ENCODE assay signal across 15 cellular contexts in the genomic region with DNA sequence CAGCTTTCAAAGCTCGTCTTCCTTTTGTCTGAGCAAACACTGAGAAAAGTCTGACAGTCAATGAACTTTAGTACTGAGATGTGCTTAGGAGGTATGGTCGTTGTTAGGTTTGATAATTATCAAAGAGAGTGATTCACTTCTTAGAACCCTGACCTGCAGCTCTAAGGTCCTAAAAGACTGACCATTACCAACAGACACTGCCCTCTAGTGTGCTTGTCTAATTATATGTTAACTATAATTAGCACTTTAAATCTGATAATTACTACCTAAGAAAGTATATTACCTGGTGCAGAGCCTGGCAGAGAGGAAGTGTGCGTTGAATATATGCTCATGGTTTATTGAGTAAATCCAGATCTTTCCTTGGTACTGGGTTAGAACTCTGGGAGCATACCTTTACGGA. TPM values are rescaled to one million over a fixed set of nuclear protein-coding genes. Genes with fewer than 3 reads are reported as not detected.
A peak's percentile ranks its signal among the peaks of the same experiment; 100 is the strongest.
DNase-seq lines count a peak whose midpoint lies in the region; ATAC-seq, FAIRE-seq and TF ChIP-seq lines count a peak whose summit lies in the region.
"Not testable (repeated sequence)": the region's sequence is repeated elsewhere in the genome, so short reads cannot be mapped to it uniquely, and the experiment has no call there.
"Had no signal": no experiment of that assay in that cellular context is flagged by ENCODE, and none has a peak within 500 bp of the region (broad histone marks: within the 10 kb centered on the region; RNA-seq: fewer than 3 reads in every experiment).

No MANE protein-coding gene starts in this region.

- H3K27ac Mint-ChIP-seq in H9, result not testable (repeated sequence)

- not testable (repeated sequence) for H4K91ac ChIP-seq in H9 (ENCODE audit: insufficient read length, low read depth, low read length)

- H3K23ac ChIP-seq in H9 (ENCODE audit: insufficient read length, low read depth, low read length), result not testable (repeated sequence)

- not testable (repeated sequence) for H4K20me1 ChIP-seq in H9 (ENCODE audit: control insufficient read depth, insufficient read depth, insufficient read length); PC-3 (ENCODE audit: low read length); GM12878 (ENCODE audit: control insufficient read depth, insufficient read depth)

- H3K14ac ChIP-seq in H9 (ENCODE audit: insufficient read depth, low read length), result not testable (repeated sequence)

- H3K23me2 ChIP-seq in H9 (ENCODE audit: insufficient read length, low read depth, low read length, poor library complexity, severe bottlenecking), result not testable (repeated sequence)

- H2BK20ac ChIP-seq in H9 (ENCODE audit: low read depth, low read length, poor library complexity, severe bottlenecking), result not testable (repeated sequence)

- H3K36me3 Mint-ChIP-seq in H9 (ENCODE audit: insufficient read depth in 1 of 3, low read depth in 3 of 3), result not testable (repeated sequence)

- H3K9me2 ChIP-seq in PC-3 (replicated peaks; ENCODE audit: low read length), result not testable (repeated sequence)

- CTCF ChIA-PET in PC-3 (lab: Charles Lee), result not testable (repeated sequence)
- CTCF ChIA-PET in GM12878 (lab: Yijun Ruan, JAX), result interaction anchor here (1.3 to 2.5 kb wide), 2 partner anchors 208 to 422 kb away, joined by 3 to 6 read pairs; no protein-coding TSS in a partner anchor

- TF ChIP-seq EP300 in GM12878 (IDR thresholded peaks at IDR 0.05; ENCODE audit: borderline replicate concordance in 1 of 2, control insufficient read depth in 1 of 2, low read depth in 2 of 2, low read length in 2 of 2), result not testable (repeated sequence)

- WGBS in H9 (ENCODE audit: extremely low coverage, insufficient read length, low lambda C conversion rate), result no CpG with 5 or more reads among the region's 4 CpGs
- 13% methylated on average over 4 of the region's 4 CpGs for WGBS in GM12878 (ENCODE audit: insufficient coverage, insufficient replicate concordance, low lambda C conversion rate, missing lambda C conversion rate)

- TF ChIP-seq POLR2A in GM12878 (IDR thresholded peaks at IDR 0.05; ENCODE audit: low read depth, low read length), result not testable (repeated sequence)

- H3K4ac ChIP-seq in H9 (ENCODE audit: low read depth, low read length), result not testable (repeated sequence)

- TF ChIP-seq RAD21 in GM12878 (IDR thresholded peaks at IDR 0.05; ENCODE audit: insufficient read depth, low read depth, low read length), result 0 out of 2 replicates have a peak, but pooled peaks have one; percentile 23

- H3K4me3 Mint-ChIP-seq in H9, result not testable (repeated sequence)

- not testable (repeated sequence) for H3K4me2 ChIP-seq in H9 (ENCODE audit: insufficient read depth, insufficient read length, low read length); PC-3 (ENCODE audit: low read length); GM12878 (ENCODE audit: control insufficient read depth, insufficient read depth)

- ATAC-seq in PC-3, result peak; percentile 18; the same call in 1 of the 2 replicates
- peak; percentile 41; the same call in 2 of the 3 replicates for ATAC-seq in GM12878

- not testable (repeated sequence) for H2AFZ ChIP-seq in H9 (ENCODE audit: low read length); PC-3 (ENCODE audit: low read length); GM12878 (ENCODE audit: control insufficient read depth, low read depth, low read length)

- H3K9ac ChIP-seq in H9 (ENCODE audit: extremely low read depth, insufficient read length, low read length); PC-3 (ENCODE audit: low read length); GM12878 (ENCODE audit: control insufficient read depth, insufficient read depth, low read length): not testable (repeated sequence)

- not testable (repeated sequence) for H3K79me1 ChIP-seq in H9 (ENCODE audit: insufficient read depth, low read depth, low read length, poor library complexity, severe bottlenecking)

- not testable (repeated sequence) for FAIRE-seq in GM12878 (lab: Jason Lieb, UNC)

- H3K9me3 Mint-ChIP-seq in H9, result not testable (repeated sequence)

- H3K36me3 ChIP-seq in PC-3 (ENCODE audit: low read depth, low read length); GM12878 (ENCODE audit: control insufficient read depth in 2 of 2, insufficient read depth in 2 of 2, low read length in 1 of 2): not testable (repeated sequence)

- not testable (repeated sequence) for H4K5ac ChIP-seq in H9 (ENCODE audit: insufficient read length, low read depth, low read length)

- intact Hi-C loops in PC-3 (cut with micrococcal nuclease), result not testable (repeated sequence)
- intact Hi-C loops in GM12878 (cut with micrococcal nuclease; ENCODE audit: unreplicated experiment), result loop anchor here (5.0 kb wide), 1 partner anchor 208 kb away; no protein-coding TSS in a partner anchor

- BruUV-seq in PC-3 (replicated peaks; lab: Mats Ljungman, UMichigan); GM12878 (replicated peaks; lab: Mats Ljungman, UMichigan): not testable (repeated sequence)

- H3K18ac ChIP-seq in H9 (ENCODE audit: insufficient read length, low read depth, low read length), result not testable (repeated sequence)

- H3K56ac ChIP-seq in H9 (ENCODE audit: insufficient read length, low read depth, low read length), result not testable (repeated sequence)

- not testable (repeated sequence) for H2AK5ac ChIP-seq in H9 (ENCODE audit: insufficient read length, low read length)

- TF ChIP-seq CTCF in H9 (conservative IDR thresholded peaks at IDR 0.05) (peak; percentile 38), GM12878 (IDR thresholded peaks at IDR 0.05 in 2 of 3, conservative IDR thresholded peaks at IDR 0.05 in 1 of 3; ENCODE audit: control insufficient read depth in 2 of 3, extremely low read depth in 1 of 3, insufficient read depth in 1 of 3, low read depth in 3 of 3, low read length in 3 of 3) (0 out of 6 replicates have a peak, but pooled peaks of 1 of the 3 experiments have one; percentile 8), epithelial cell of proximal tubule (conservative IDR thresholded peaks at IDR 0.05; ENCODE audit: low read depth, low read length) (peak; percentile 50)
- not testable (repeated sequence) for TF ChIP-seq CTCF in PC-3 (conservative IDR thresholded peaks at IDR 0.05; ENCODE audit: low read depth, low read length)

- not testable (repeated sequence) for H2BK120ac ChIP-seq in H9 (ENCODE audit: low read depth, low read length, poor library complexity, severe bottlenecking)

- not testable (repeated sequence) for H3K4me3 ChIP-seq in PC-3 (ENCODE audit: low read length); GM12878; epithelial cell of proximal tubule (ENCODE audit: low read depth, low read length)

- H2BK15ac ChIP-seq in H9 (ENCODE audit: low read depth, low read length), result not testable (repeated sequence)

- POLR2A ChIA-PET in PC-3 (lab: Charles Lee; ENCODE audit: unreplicated experiment); GM12878 (lab: Charles Lee): not testable (repeated sequence)

- H3K4me1 ChIP-seq in H9 (ENCODE audit: insufficient read depth, low read length); PC-3 (ENCODE audit: insufficient read depth, low read length); GM12878 (ENCODE audit: control insufficient read depth, insufficient read depth, low read length): not testable (repeated sequence)

- not testable (repeated sequence) for H3K9me3 ChIP-seq in H9 (ENCODE audit: control insufficient read depth, low read depth, low read length); PC-3 (ENCODE audit: low read length); GM12878 (replicated peaks; ENCODE audit: control insufficient read depth, insufficient read depth, low read length)

- H3K79me2 ChIP-seq in H9 (ENCODE audit: insufficient read depth, low read length); PC-3 (ENCODE audit: low read length); GM12878 (ENCODE audit: control insufficient read depth, insufficient read depth, low read length): not testable (repeated sequence)

- in situ Hi-C loops in GM12878 (cut with MboI), result not testable (repeated sequence)

- H3K27me3 ChIP-seq in H9 (ENCODE audit: insufficient read depth, low read length); PC-3 (ENCODE audit: low read length); GM12878 (replicated peaks in 1 of 2; ENCODE audit: control insufficient read depth in 2 of 2, insufficient read depth in 2 of 2, low read length in 1 of 2): not testable (repeated sequence)

- H3K27ac ChIP-seq in H9 (ENCODE audit: insufficient read length, low read depth, low read length); PC-3 (ENCODE audit: low read length); GM12878 (ENCODE audit: control insufficient read depth, insufficient read depth): not testable (repeated sequence)

- H3T11ph ChIP-seq in H9 (ENCODE audit: low read length), result not testable (repeated sequence)

- H3K27me3 Mint-ChIP-seq in H9 (ENCODE audit: low read depth), result not testable (repeated sequence)

- H2BK12ac ChIP-seq in H9 (ENCODE audit: insufficient read length, low read depth, low read length), result not testable (repeated sequence)

- RAD21 ChIA-PET in GM12878 (lab: Charles Lee; ENCODE audit: unreplicated experiment), result interaction anchor here (1.1 kb wide), 1 partner anchor 422 kb away, joined by 4 read pairs; no protein-coding TSS in a partner anchor

- SMC1A ChIA-PET in GM12878 (lab: Charles Lee; ENCODE audit: uncharacterized antibody, unreplicated experiment), result interaction anchor here (0.8 kb wide), 1 partner anchor 206 kb away, joined by 3 read pairs; no protein-coding TSS in a partner anchor

- not testable (repeated sequence) for H4K8ac ChIP-seq in H9 (replicated peaks; ENCODE audit: insufficient read length, low read depth, low read length)

- H2BK5ac ChIP-seq in H9 (ENCODE audit: insufficient read length, low read length), result not testable (repeated sequence)

- DNase-seq in EH (ENCODE audit: low read depth), result peak; percentile 10
- DNase-seq in H9; GM12878 (ENCODE audit: low read depth, low spot score); epithelial cell of proximal tubule (ENCODE audit: low read depth): not testable (repeated sequence)
- DNase-seq in Kasumi-1 (lab: John Stamatoyannopoulos, UW), result peak; percentile 29 to 33
- DNase-seq in PC-3, result peak; percentile 14
- DNase-seq in kidney tubule cell (ENCODE audit: low spot score), result peak; percentile 31

- not testable (repeated sequence) for H3F3A ChIP-seq in PC-3 (ENCODE audit: low read length, unreplicated experiment)

- peaks cover 16 to 21% of the 10 kb centered on the region in 2 experiments for H3K4me1 Mint-ChIP-seq in H9

RNA-seq across cellular contexts. Expression of a gene that starts 38.4 kb away (rescaled TPM):
- not detected in 2 replicates for total RNA-seq in H9 (2021)
- total RNA-seq in PC-3 (2014; rRNA removed), result not detected in 2 replicates
- not detected in 2 replicates for total RNA-seq in GM12878 (2013; cell fraction: nucleolus; rRNA removed)
- not detected in 2 replicates for total RNA-seq in GM12878 (2014; rRNA removed)
- not detected in 2 replicates for total RNA-seq in GM12878 (2014; rRNA removed; fragmentation: Illumina TruSeq; extraction: Trizol)
- total RNA-seq in GM12878 (2021), result not detected in 2 replicates
- polyA plus RNA-seq in GM12878 (2011; ENCODE audit: low read depth), result not detected
- polyA plus RNA-seq in GM12878 (2011; rRNA removed), result not detected in 2 replicates
- polyA plus RNA-seq in GM12878 (2011; cell fraction: cytosol; rRNA removed), result not detected in 2 replicates
- polyA plus RNA-seq in GM12878 (2011; cell fraction: nucleus; rRNA removed), result not detected in 2 replicates
- not detected in 2 replicates for polyA plus RNA-seq in GM12878 (2012)
- not detected in 2 replicates for polyA plus RNA-seq in GM12878 (2014; fragmentation: Illumina TruSeq; extraction: Trizol)
- not detected for polyA plus RNA-seq in GM12878 (2014; fragmentation: Nextera tagmentation; extraction: Ambion mirVana)
- not detected in 2 replicates for polyA plus RNA-seq in GM12878 (2014; rRNA removed)
- polyA plus RNA-seq in GM12878 (2016; fragmentation: Nextera tagmentation; extraction: Ambion mirVana), result under 1 TPM in 1 of 2 experiments, not detected in 1; 0.36 TPM
- polyA minus RNA-seq in GM12878 (2011; rRNA and poly(A)+ RNA removed), result not detected in 2 replicates
- not detected in 2 replicates for polyA minus RNA-seq in GM12878 (2011; cell fraction: cytosol; rRNA and poly(A)+ RNA removed)
- not detected in 2 replicates for polyA minus RNA-seq in GM12878 (2011; cell fraction: nucleus; rRNA and poly(A)+ RNA removed)
- total RNA-seq in epithelial cell of proximal tubule, result not detected in 2 replicates
- total RNA-seq: activated CD4-positive, alpha-beta memory T cell treated with anti-CD3 and anti-CD28 coated beads, Interleukin-2, amount 10 ng/mL, durations not matched to agents 7 days and 5 days; CD8-positive, alpha-beta memory T cell; esophagus mucosa; lower leg skin; psoas muscle had no signal
- polyA plus RNA-seq: adipose tissue; CD8-positive, alpha-beta memory T cell; SK-N-SH; small intestine had no signal
